Comparison of ENCODE assay signal across 8 cellular contexts in the genomic region with DNA sequence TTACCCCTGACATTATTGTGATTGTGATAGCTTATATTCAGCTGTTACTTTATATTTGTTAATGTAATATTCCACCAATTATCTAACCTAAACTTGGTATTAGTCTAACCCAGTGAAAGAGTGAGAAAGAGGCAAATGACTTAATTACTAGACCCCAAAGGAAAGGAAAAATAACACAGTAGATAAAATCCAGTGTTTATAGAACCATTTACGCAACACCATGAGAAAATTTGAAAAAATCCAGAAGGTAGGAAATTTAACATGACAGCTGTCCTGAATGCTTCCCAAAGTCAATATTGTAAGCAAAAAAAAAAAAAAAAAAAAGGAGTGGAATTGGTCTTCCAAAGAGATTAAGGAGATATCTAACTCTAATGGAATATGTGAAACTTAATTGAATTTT.
"Had no signal": no experiment of that assay in that cellular context is flagged by ENCODE, and none has a peak within 500 bp of the region (broad histone marks: within the 10 kb centered on the region; RNA-seq: fewer than 3 reads in every experiment).

No MANE protein-coding gene starts in this region.

- H3K4me3 ChIP-seq: GM23248, HAP-1 had no signal

- H2AFZ ChIP-seq: GM23248 had no signal

- DNase-seq: GM23248, GOT3, H7, HFFc6 had no signal

- H3K9ac ChIP-seq: GM23248 had no signal

- H3K36me3 ChIP-seq: HAP-1 had no signal

- H3K9me3 ChIP-seq: HAP-1 had no signal

- H3K4me1 ChIP-seq: HAP-1 had no signal

- ATAC-seq: HCT116, HepG2 had no signal

- H3K27ac ChIP-seq: GM23248, HL-60 had no signal
